ENCODE assay signal across 8 cellular contexts in the genomic region with DNA sequence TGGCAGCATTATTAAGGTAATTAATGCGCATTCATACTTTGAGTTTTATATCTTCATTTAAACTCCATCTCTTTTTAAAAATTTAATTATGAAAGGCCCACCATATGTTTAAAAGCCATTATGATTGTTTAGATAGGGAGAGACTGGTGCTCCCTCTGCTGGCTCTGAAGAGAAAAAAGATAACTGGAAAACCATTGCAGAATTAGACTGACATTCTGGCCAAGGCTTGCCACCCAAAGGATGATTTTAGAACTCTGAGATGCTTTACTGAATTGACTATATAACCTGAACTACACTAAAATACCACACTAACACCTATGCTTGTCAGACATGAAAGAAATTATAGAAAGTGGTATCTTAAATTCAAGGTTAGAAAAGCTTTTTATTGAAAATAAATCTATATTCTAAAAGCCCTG.
DNase-seq lines count a peak whose midpoint lies in the region; ATAC-seq and TF ChIP-seq lines count a peak whose summit lies in the region.

No MANE protein-coding gene starts in this region.

- no peaks in the 10 kb centered on the region for H3K27me3 Mint-ChIP-seq in WTC11 (ENCODE audit: low read depth)

- no peaks in the 10 kb centered on the region for H3K9me3 Mint-ChIP-seq in WTC11

- intact Hi-C loops in lower leg skin (cut with DNase I; ENCODE audit: low total_unique reads), result no loop called here

- ATAC-seq in GM19455 (IDR thresholded peaks at IDR 0.05; ENCODE audit: unreplicated experiment) (peak; percentile 69), WTC11 (peak; percentile 39; the same call in 1 of the 2 replicates), GM19463 (IDR thresholded peaks at IDR 0.05; ENCODE audit: unreplicated experiment) (no peak), GM19023 (IDR thresholded peaks at IDR 0.05; ENCODE audit: unreplicated experiment) (no peak)

- no peak overlapping the region for H3K27ac Mint-ChIP-seq in WTC11

- CTCF ChIA-PET in WTC11 (lab: Charles Lee), result interaction anchor here (0.8 to 2.2 kb wide), 2 partner anchors 12 to 284 kb away, joined by 3 to 9 read pairs; no protein-coding TSS in a partner anchor

- H3K4me1 Mint-ChIP-seq in WTC11, result no peaks in the 10 kb centered on the region

- no peak overlapping the region for H3K4me3 ChIP-seq in lower leg skin (ENCODE audit: low read depth, poor library complexity, severe bottlenecking)

- H3K4me3 Mint-ChIP-seq in WTC11, result no peak overlapping the region

- POLR2A ChIA-PET in WTC11 (lab: Charles Lee), result no interaction called here

- TF ChIP-seq POLR2A in lower leg skin (IDR thresholded peaks at IDR 0.05), result no peak

- 48 to 64% methylated on average over 1 of the region's 1 CpG for WGBS in lower leg skin, 2 donors

- DNase-seq in COLO668 (lab: John Stamatoyannopoulos, UW; ENCODE audit: unreplicated experiment) (peak; percentile 18), NCI-H1105 treated with DMSO at 0.1 percent for 48 hours (lab: John Stamatoyannopoulos, UW) (peak; percentile 62), WTC11 (ENCODE audit: low spot score) (no peak), iPS-NIHi7 (ENCODE audit: extremely low spot score) (peak; percentile 33), lower leg skin (ENCODE audit: low spot score in 2 of 2) (no peak)

- no peaks in the 10 kb centered on the region for H3K36me3 Mint-ChIP-seq in WTC11

- peak; percentile 48 for TF ChIP-seq CTCF in WTC11 (IDR thresholded peaks at IDR 0.05)
- TF ChIP-seq CTCF in lower leg skin (IDR thresholded peaks at IDR 0.05), result no peak

TF ChIP-seq in WTC11, 78 proteins besides CTCF, POLR2A, EP300 and RAD21:
- no peak for TF ChIP-seq GRHL2 (CRISPR knock-in tag; IDR thresholded peaks at IDR 0.05; ENCODE audit: insufficient replicate concordance, severe bottlenecking)
- TF ChIP-seq TCF7 (CRISPR knock-in tag; IDR thresholded peaks at IDR 0.05; ENCODE audit: low read depth), result no peak
- no peak for TF ChIP-seq SOX15 (CRISPR knock-in tag; IDR thresholded peaks at IDR 0.05)
- TF ChIP-seq ZSCAN18 (CRISPR knock-in tag; IDR thresholded peaks at IDR 0.05), result no peak
- TF ChIP-seq PRRX2 (CRISPR knock-in tag; IDR thresholded peaks at IDR 0.05), result no peak
- no peak for TF ChIP-seq NFATC4 (CRISPR knock-in tag; IDR thresholded peaks at IDR 0.05)
- TF ChIP-seq SP1 (CRISPR knock-in tag; conservative IDR thresholded peaks at IDR 0.05), result no peak
- no peak for TF ChIP-seq JUN (CRISPR knock-in tag; IDR thresholded peaks at IDR 0.05)
- TF ChIP-seq GTF2I (CRISPR knock-in tag; conservative IDR thresholded peaks at IDR 0.05), result no peak

Comparison
In these comparisons a context has a peak if more than half of its experiments do, and no peak if none do; other contexts are left out.
1. DNase-seq: peak in COLO668 (single experiment), NCI-H1105 treated with DMSO at 0.1 percent for 48 hours (single experiment) and iPS-NIHi7 (single experiment); none in WTC11 (single experiment) and lower leg skin (0 of 2).
2. ATAC-seq: peak in GM19455 (single experiment) and WTC11 (single experiment); none in GM19463 (single experiment) and GM19023 (single experiment).